ENCODE assay signal across 1 cellular context in the genomic region with DNA sequence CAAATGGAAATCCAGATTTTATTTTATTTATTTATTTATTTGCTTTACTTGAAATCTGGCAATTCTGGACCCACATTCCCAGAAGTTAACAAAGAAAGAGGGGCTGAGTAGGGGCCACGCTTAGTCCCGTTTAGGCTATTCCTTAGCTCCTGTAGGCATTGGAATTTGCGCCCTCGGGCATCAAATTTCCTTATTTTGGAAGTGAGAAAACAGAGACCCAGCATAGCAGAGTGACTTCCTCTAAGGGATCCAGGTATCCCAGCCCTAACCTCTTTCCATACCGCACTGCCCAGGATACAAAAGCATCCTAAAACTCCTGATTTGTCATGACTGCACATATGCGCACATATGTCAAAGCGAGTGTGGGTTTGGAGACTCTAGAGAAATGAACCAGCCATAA.
TF ChIP-seq lines count a peak whose summit lies in the region.

No MANE protein-coding gene starts in this region.

TF ChIP-seq in GM23338, 12 proteins besides CTCF, POLR2A, EP300 and RAD21 (continued from another document):
- TF ChIP-seq ZNF114 (CRISPR knock-in tag; IDR thresholded peaks at IDR 0.05) (no peak), EZH2 (IDR thresholded peaks at IDR 0.05; ENCODE audit: low read depth, unreplicated experiment) (no peak)
TF ChIP-seq in GM23338: peak in this region for 0.
